Comparison of ENCODE assay signal across 1 cellular context in genomic region chr16:15025234-15025951, GRCh38.
TF ChIP-seq lines count a peak whose summit lies in the region.

No MANE protein-coding gene starts in this region.

TF ChIP-seq in endothelial cell of umbilical vein, 7 proteins besides CTCF, POLR2A, EP300 and RAD21:
- peak; percentile 49 for TF ChIP-seq JUN (IDR thresholded peaks at IDR 0.05; ENCODE audit: borderline replicate concordance, insufficient read depth, insufficient read length, low read depth)
- peak; percentile 17 for TF ChIP-seq POLR2AphosphoS5 (IDR thresholded peaks at IDR 0.05; ENCODE audit: insufficient read depth, low read depth, low read length)
- peak; percentile 73 for TF ChIP-seq FOS (IDR thresholded peaks at IDR 0.05; ENCODE audit: borderline replicate concordance, insufficient read depth, low read length)
